Comparison of ENCODE assay signal across 8 cellular contexts in genomic region chr19:1856698-1857603, GRCh38. TPM values are rescaled to one million over a fixed set of nuclear protein-coding genes. Genes with fewer than 3 reads are reported as not detected.
DNase-seq lines count a peak whose midpoint lies in the region; ATAC-seq, FAIRE-seq and TF ChIP-seq lines count a peak whose summit lies in the region.

No MANE protein-coding gene starts in this region.

- H3K4me1 Mint-ChIP-seq in CD4-positive, alpha-beta T cell (ENCODE audit: low read depth): peaks cover 69% of the 10 kb centered on the region
- peaks cover 25% of the 10 kb centered on the region for H3K4me1 Mint-ChIP-seq in T-helper 2 cell treated with Interferon-gamma antibody and Interleukin-4, amounts not matched to agents 5 μg/mL and 100 μg/mL, for 36 hours (ENCODE audit: low read depth)
- peaks cover 48% of the 10 kb centered on the region for H3K4me1 Mint-ChIP-seq in central memory CD8-positive, alpha-beta T cell

- peak overlapping the region; percentile 96 for H3K27ac Mint-ChIP-seq in CD4-positive, alpha-beta T cell
- H3K27ac Mint-ChIP-seq in T-helper 2 cell treated with Interferon-gamma antibody and Interleukin-4, amounts not matched to agents 5 μg/mL and 100 μg/mL, for 36 hours: peak overlapping the region; percentile 92
- H3K27ac Mint-ChIP-seq in central memory CD8-positive, alpha-beta T cell (ENCODE audit: low read depth): peak overlapping the region; percentile 78

- H3K9me3 ChIP-seq in CD4-positive, alpha-beta T cell (ENCODE audit: control insufficient read depth, low read length): no peaks in the 10 kb centered on the region
- H3K9me3 ChIP-seq in keratinocyte (ENCODE audit: control insufficient read depth, low read depth, low read length): no peaks in the 10 kb centered on the region

- H3K4me3 ChIP-seq in keratinocyte (ENCODE audit: control insufficient read depth in 2 of 3, extremely low read depth in 1 of 3, insufficient read depth in 2 of 3, low read depth in 1 of 3, low read length in 3 of 3): peak overlapping the region; percentile 33 to 68 (median 59)

- H3K4me2 ChIP-seq in keratinocyte (ENCODE audit: control insufficient read depth, extremely low read depth, insufficient read depth, low read depth, low read length): peak overlapping the region; percentile 96

- peak; percentile 82 for FAIRE-seq in keratinocyte (lab: Jason Lieb, UNC)

- no peak for TF ChIP-seq CTCF in CD4-positive, alpha-beta T cell (IDR thresholded peaks at IDR 0.05)
- TF ChIP-seq CTCF in keratinocyte (optimal IDR thresholded peaks at IDR 0.05 in 1 of 3, IDR thresholded peaks at IDR 0.05 in 1 of 3, conservative IDR thresholded peaks at IDR 0.05 in 1 of 3; ENCODE audit: extremely low read depth in 1 of 3, insufficient read depth in 2 of 3, low read length in 3 of 3): no peak

- H3K36me3 ChIP-seq in keratinocyte (ENCODE audit: control insufficient read depth in 2 of 2, extremely low read depth in 1 of 2, insufficient read depth in 2 of 2, low read length in 2 of 2): no peaks in the 10 kb centered on the region

- H3K27me3 Mint-ChIP-seq in CD4-positive, alpha-beta T cell: no peaks in the 10 kb centered on the region
- H3K27me3 Mint-ChIP-seq in T-helper 2 cell treated with Interferon-gamma antibody and Interleukin-4, amounts not matched to agents 5 μg/mL and 100 μg/mL, for 36 hours (ENCODE audit: low read depth): no peaks in the 10 kb centered on the region
- no peaks in the 10 kb centered on the region for H3K27me3 Mint-ChIP-seq in central memory CD8-positive, alpha-beta T cell

- peaks cover 75% of the 10 kb centered on the region for H3K4me1 ChIP-seq in keratinocyte (ENCODE audit: control insufficient read depth, extremely low read depth, insufficient read depth, low read length)

- peak overlapping the region; percentile 77 for H3K27ac ChIP-seq in CD4-positive, alpha-beta T cell (ENCODE audit: low read depth, low read length)
- H3K27ac ChIP-seq in keratinocyte (ENCODE audit: control insufficient read depth, insufficient read depth, low read length): peak overlapping the region; percentile 71

- peaks cover 90% of the 10 kb centered on the region for H3K79me2 ChIP-seq in keratinocyte (ENCODE audit: control insufficient read depth, insufficient read depth, low read length)

- peak overlapping the region; percentile 91 for H3K4me3 Mint-ChIP-seq in CD4-positive, alpha-beta T cell
- peak overlapping the region; percentile 84 for H3K4me3 Mint-ChIP-seq in T-helper 2 cell treated with Interferon-gamma antibody and Interleukin-4, amounts not matched to agents 5 μg/mL and 100 μg/mL, for 36 hours
- H3K4me3 Mint-ChIP-seq in central memory CD8-positive, alpha-beta T cell: peak overlapping the region; percentile 78

- H3K9ac ChIP-seq in keratinocyte (ENCODE audit: control insufficient read depth, extremely low read depth, insufficient read depth, low read length): peak overlapping the region; percentile 69

- peak; percentile 11 for ATAC-seq in CD4-positive, alpha-beta T cell (ENCODE audit: poor library complexity)
- peak; percentile 31 for ATAC-seq in HG03045 (IDR thresholded peaks at IDR 0.05; ENCODE audit: unreplicated experiment)
- no peak for ATAC-seq in central memory CD8-positive, alpha-beta T cell (replicated peaks; ENCODE audit: extremely low read depth, poor library complexity, severe bottlenecking)
- no peak for ATAC-seq in HG02678 (IDR thresholded peaks at IDR 0.05; ENCODE audit: unreplicated experiment)

- H3K9me1 ChIP-seq in keratinocyte (ENCODE audit: control insufficient read depth, extremely low read depth, insufficient read depth, low read length): no peaks in the 10 kb centered on the region

- no peaks in the 10 kb centered on the region for H3K27me3 ChIP-seq in CD4-positive, alpha-beta T cell (ENCODE audit: control insufficient read depth, insufficient read depth, low read length)
- no peaks in the 10 kb centered on the region for H3K27me3 ChIP-seq in keratinocyte (ENCODE audit: control insufficient read depth, extremely low read depth, insufficient read depth, low read length)

- H3K9me3 Mint-ChIP-seq in CD4-positive, alpha-beta T cell: no peaks in the 10 kb centered on the region
- H3K9me3 Mint-ChIP-seq in T-helper 2 cell treated with Interferon-gamma antibody and Interleukin-4, amounts not matched to agents 5 μg/mL and 100 μg/mL, for 36 hours: no peaks in the 10 kb centered on the region
- no peaks in the 10 kb centered on the region for H3K9me3 Mint-ChIP-seq in central memory CD8-positive, alpha-beta T cell

- CTCF ChIA-PET in CD4-positive, alpha-beta T cell (lab: Charles Lee): interaction anchor here (0.9 to 1.3 kb wide), 2 partner anchors 8 kb away, joined by 3 to 5 read pairs; no protein-coding TSS in a partner anchor

- dilution Hi-C loops in keratinocyte (cut with MboI; ENCODE audit: extremely low pct_ligation_motif_present, low sequenced_read_pairs): no loop called here

- peak in 4 of 10 experiments; percentile 22 to 32 (median 28) for DNase-seq in CD4-positive, alpha-beta T cell
- DNase-seq in T-helper 2 cell treated with Interferon-gamma antibody and Interleukin-4, amounts not matched to agents 5 μg/mL and 100 μg/mL, for 36 hours (ENCODE audit: low spot score): peak; percentile 67
- no peak for DNase-seq in central memory CD8-positive, alpha-beta T cell (ENCODE audit: low spot score in 2 of 2)
- DNase-seq in keratinocyte (ENCODE audit: low read depth, low spot score): no peak
- DNase-seq in stimulated activated CD4-positive, alpha-beta T cell treated with anti-CD3 and anti-CD28 coated beads, Interleukin-15, amount 100 ng/mL, for 24 hours: peak; percentile 68
- no peak for DNase-seq in NCI-H1930 (lab: John Stamatoyannopoulos, UW)

- no peak overlapping the region for H2AFZ ChIP-seq in keratinocyte (ENCODE audit: control insufficient read depth, low read length)

- peaks cover 20% of the 10 kb centered on the region for H4K20me1 ChIP-seq in keratinocyte (ENCODE audit: control insufficient read depth, extremely low read depth, insufficient read depth, low read length)

- POLR2A ChIA-PET in CD4-positive, alpha-beta T cell (lab: Charles Lee): interaction anchor here (0.8 to 2.2 kb wide), 11 partner anchors 18 to 588 kb away, joined by 3 to 11 read pairs (median 5); partner anchors contain the start of genes ABHD17A and CIRBP

- peaks cover 6% of the 10 kb centered on the region for H3K36me3 Mint-ChIP-seq in CD4-positive, alpha-beta T cell (ENCODE audit: low read depth)
- peaks cover 6% of the 10 kb centered on the region for H3K36me3 Mint-ChIP-seq in T-helper 2 cell treated with Interferon-gamma antibody and Interleukin-4, amounts not matched to agents 5 μg/mL and 100 μg/mL, for 36 hours (ENCODE audit: low read depth)
- peaks cover 17% of the 10 kb centered on the region for H3K36me3 Mint-ChIP-seq in central memory CD8-positive, alpha-beta T cell (ENCODE audit: insufficient read depth)

- intact Hi-C loops in CD4-positive, alpha-beta T cell (cut with DNase I, micrococcal nuclease): no loop called here

RNA-seq across cellular contexts. Expression of gene KLF16, which starts 6.4 kb away (rescaled TPM):
- total RNA-seq in CD4-positive, alpha-beta T cell: 10 to 100 TPM; 83.8 to 89.2 TPM
- polyA plus RNA-seq in keratinocyte: 4.9 to 14.7 TPM (median 6.0 TPM) in 3 replicates
- 2.6 TPM for polyA plus RNA-seq in keratinocyte (2011; ENCODE audit: low read depth)
- polyA plus RNA-seq in keratinocyte (2011; cell fraction: cytosol; rRNA removed): 4.7 and 19.3 TPM in 2 replicates
- polyA plus RNA-seq in keratinocyte (2011; cell fraction: nucleus; rRNA removed): 7.7 and 17.7 TPM in 2 replicates
- 13.9 and 30.6 TPM in 2 replicates for polyA plus RNA-seq in keratinocyte (2012; ENCODE audit: low replicate concordance)
- 1.9 to 11.4 TPM (median 2.2 TPM) in 3 replicates for polyA minus RNA-seq in keratinocyte
- polyA minus RNA-seq in keratinocyte (2011; cell fraction: cytosol; rRNA and poly(A)+ RNA removed): 48.5 TPM
- 8.2 and 11.3 TPM in 2 replicates for polyA minus RNA-seq in keratinocyte (2011; cell fraction: nucleus; rRNA and poly(A)+ RNA removed)

RNA-seq across cellular contexts. Expression of gene REXO1, which starts 8.7 kb away (rescaled TPM):
- total RNA-seq in CD4-positive, alpha-beta T cell: 100 to 1,000 TPM; 106 to 114 TPM
- polyA plus RNA-seq in keratinocyte: 6.1 to 18.6 TPM (median 9.1 TPM) in 3 replicates
- 15.3 TPM for polyA plus RNA-seq in keratinocyte (2011; ENCODE audit: low read depth)
- polyA plus RNA-seq in keratinocyte (2011; cell fraction: cytosol; rRNA removed): 8.0 and 14.2 TPM in 2 replicates
- polyA plus RNA-seq in keratinocyte (2011; cell fraction: nucleus; rRNA removed): 41.7 and 47.8 TPM in 2 replicates
- polyA plus RNA-seq in keratinocyte (2012; ENCODE audit: low replicate concordance): 19.8 and 25.0 TPM in 2 replicates
- polyA minus RNA-seq in keratinocyte: 16.5 to 40.9 TPM (median 17.7 TPM) in 3 replicates
- 27.4 TPM for polyA minus RNA-seq in keratinocyte (2011; cell fraction: cytosol; rRNA and poly(A)+ RNA removed)
- 12.9 and 19.1 TPM in 2 replicates for polyA minus RNA-seq in keratinocyte (2011; cell fraction: nucleus; rRNA and poly(A)+ RNA removed)

RNA-seq across cellular contexts. Expression of gene ABHD17A, which starts 28.3 kb away (rescaled TPM):
- 100 to 1,000 TPM; 156 to 172 TPM for total RNA-seq in CD4-positive, alpha-beta T cell
- polyA plus RNA-seq in keratinocyte: 27.2 to 67.3 TPM (median 31.0 TPM) in 3 replicates
- polyA plus RNA-seq in keratinocyte (2011; ENCODE audit: low read depth): 9.2 TPM
- polyA plus RNA-seq in keratinocyte (2011; cell fraction: cytosol; rRNA removed): 20.8 and 62.5 TPM in 2 replicates
- 29.9 and 47.5 TPM in 2 replicates for polyA plus RNA-seq in keratinocyte (2011; cell fraction: nucleus; rRNA removed)
- 20.6 and 43.3 TPM in 2 replicates for polyA plus RNA-seq in keratinocyte (2012; ENCODE audit: low replicate concordance)
- 13.2 to 23.4 TPM (median 20.6 TPM) in 3 replicates for polyA minus RNA-seq in keratinocyte
- polyA minus RNA-seq in keratinocyte (2011; cell fraction: cytosol; rRNA and poly(A)+ RNA removed): 122 TPM
- polyA minus RNA-seq in keratinocyte (2011; cell fraction: nucleus; rRNA and poly(A)+ RNA removed): 13.3 and 22.2 TPM in 2 replicates

RNA-seq across cellular contexts. Expression of gene ATP8B3, which starts 44.9 kb away (rescaled TPM):
- total RNA-seq in CD4-positive, alpha-beta T cell: 1 to 10 TPM; 2.5 to 3.2 TPM
- 0.98 to 2.8 TPM (median 1.2 TPM) in 3 replicates for polyA plus RNA-seq in keratinocyte
- 0.44 TPM for polyA plus RNA-seq in keratinocyte (2011; ENCODE audit: low read depth)
- polyA plus RNA-seq in keratinocyte (2011; cell fraction: cytosol; rRNA removed): 0.74 and 1.2 TPM in 2 replicates
- 3.3 and 7.1 TPM in 2 replicates for polyA plus RNA-seq in keratinocyte (2011; cell fraction: nucleus; rRNA removed)
- 0.56 and 1.5 TPM in 2 replicates for polyA plus RNA-seq in keratinocyte (2012; ENCODE audit: low replicate concordance)
- 0.82 to 3.7 TPM (median 1.3 TPM) in 3 replicates for polyA minus RNA-seq in keratinocyte
- 2.5 TPM for polyA minus RNA-seq in keratinocyte (2011; cell fraction: cytosol; rRNA and poly(A)+ RNA removed)
- 1.5 and 1.9 TPM in 2 replicates for polyA minus RNA-seq in keratinocyte (2011; cell fraction: nucleus; rRNA and poly(A)+ RNA removed)

RNA-seq across cellular contexts. Expression of gene ADAT3, which starts 48.2 kb away (rescaled TPM):
- total RNA-seq in CD4-positive, alpha-beta T cell: 1 to 10 TPM; 7.9 to 8.2 TPM
- 0.55 to 0.93 TPM (median 0.85 TPM) in 3 replicates for polyA plus RNA-seq in keratinocyte
- 0.69 TPM for polyA plus RNA-seq in keratinocyte (2011; ENCODE audit: low read depth)
- polyA plus RNA-seq in keratinocyte (2011; cell fraction: cytosol; rRNA removed): 0.15 and 1.7 TPM in 2 replicates
- polyA plus RNA-seq in keratinocyte (2011; cell fraction: nucleus; rRNA removed): 1.2 and 2.4 TPM in 2 replicates
- polyA plus RNA-seq in keratinocyte (2012; ENCODE audit: low replicate concordance): 1.9 and 3.4 TPM in 2 replicates
- polyA minus RNA-seq in keratinocyte: 0.20 to 0.36 TPM in 2 of 3 replicates, not detected in the other
- 2.1 TPM for polyA minus RNA-seq in keratinocyte (2011; cell fraction: cytosol; rRNA and poly(A)+ RNA removed)
- polyA minus RNA-seq in keratinocyte (2011; cell fraction: nucleus; rRNA and poly(A)+ RNA removed): 2.1 and 2.6 TPM in 2 replicates

Comparison
In these comparisons a context has a peak if more than half of its experiments do, and no peak if none do; other contexts are left out.
1. ATAC-seq: peak in CD4-positive, alpha-beta T cell (single experiment) and HG03045 (single experiment); none in central memory CD8-positive, alpha-beta T cell (single experiment) and HG02678 (single experiment).
2. DNase-seq: peak in T-helper 2 cell treated with Interferon-gamma antibody and Interleukin-4, amounts not matched to agents 5 μg/mL and 100 μg/mL, for 36 hours (single experiment) and stimulated activated CD4-positive, alpha-beta T cell treated with anti-CD3 and anti-CD28 coated beads, Interleukin-15, amount 100 ng/mL, for 24 hours (single experiment); none in central memory CD8-positive, alpha-beta T cell (0 of 2), keratinocyte (single experiment) and NCI-H1930 (0 of 2).
3. Peak in every context shown above with its lines, with median percentiles within 50 percentile points of each other: H3K27ac Mint-ChIP-seq and H3K4me3 Mint-ChIP-seq.